Comparison of ENCODE assay signal across 24 cellular contexts in the genomic region with DNA sequence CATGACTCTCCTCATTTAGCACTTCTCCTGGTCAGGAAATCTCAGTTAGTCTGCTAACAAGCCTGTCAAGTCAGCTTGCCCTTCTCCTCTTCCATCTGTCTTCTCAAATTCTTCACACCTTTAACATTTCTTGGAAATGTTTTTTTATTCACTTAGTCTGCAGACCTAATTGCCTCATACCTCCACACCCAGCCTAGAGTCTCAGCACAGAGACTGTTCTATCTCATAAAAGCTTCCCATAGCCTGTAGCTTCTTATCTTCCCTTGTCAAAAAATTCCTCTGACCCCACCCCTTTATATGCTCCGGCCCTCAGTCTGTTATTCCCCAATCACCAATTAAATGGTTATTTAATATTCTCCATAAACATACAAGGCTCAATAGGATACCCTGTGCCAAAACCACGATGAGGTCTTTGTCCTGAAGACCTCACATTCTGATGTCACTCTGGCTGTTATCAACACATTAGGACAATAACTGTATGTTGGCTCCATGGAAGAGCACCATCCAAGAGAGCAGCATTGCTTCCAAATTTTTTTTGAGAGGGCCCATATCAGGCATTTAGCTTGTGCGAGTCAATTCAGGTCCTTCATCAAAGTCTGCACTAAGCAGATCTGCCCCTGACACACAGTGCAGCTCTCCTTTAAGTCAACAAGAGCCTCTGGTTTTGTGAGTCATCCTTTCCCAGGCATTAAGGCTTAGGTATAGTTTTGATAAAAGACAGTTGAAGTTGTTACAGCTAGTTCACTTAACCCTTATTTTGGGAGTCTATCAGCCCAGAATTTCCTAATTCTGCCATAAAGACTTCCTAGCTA.
DNase-seq lines count a peak whose midpoint lies in the region; ATAC-seq, FAIRE-seq and TF ChIP-seq lines count a peak whose summit lies in the region.
"Had no signal": no experiment of that assay in that cellular context is flagged by ENCODE, and none has a peak within 500 bp of the region (broad histone marks: within the 10 kb centered on the region; RNA-seq: fewer than 3 reads in every experiment).

No MANE protein-coding gene starts in this region.

- H3K36me3 ChIP-seq in PC-3 (ENCODE audit: low read depth, low read length) (no peaks in the 10 kb centered on the region), MG63 (no peaks in the 10 kb centered on the region)
- H3K36me3 ChIP-seq: pancreas, transverse colon had no signal

- intact Hi-C loops in PC-3 (cut with micrococcal nuclease), result no loop called here

- H3K9ac ChIP-seq in PC-3 (ENCODE audit: low read length), result no peak overlapping the region

- H3K4me1 Mint-ChIP-seq in activated naive CD8-positive, alpha-beta T cell treated with anti-CD3 and anti-CD28 coated beads for 36 hours, result no peaks in the 10 kb centered on the region
- H3K4me1 Mint-ChIP-seq: naive B cell had no signal

- no peaks in the 10 kb centered on the region for H3K9me3 Mint-ChIP-seq in activated naive CD8-positive, alpha-beta T cell treated with anti-CD3 and anti-CD28 coated beads for 36 hours
- H3K9me3 Mint-ChIP-seq: stimulated activated naive CD8-positive, alpha-beta T cell treated with anti-CD3 and anti-CD28 coated beads, Interleukin-15, Interleukin-2, amounts not matched to agents 100 ng/mL and 50 ng/mL, for 24 hours had no signal

- H4K20me1 ChIP-seq in PC-3 (ENCODE audit: low read length), result no peaks in the 10 kb centered on the region

- CTCF ChIA-PET in PC-3 (lab: Charles Lee), result no interaction called here

- H3K4me1 ChIP-seq in PC-3 (ENCODE audit: insufficient read depth, low read length), result no peaks in the 10 kb centered on the region
- H3K4me1 ChIP-seq: transverse colon had no signal

- H3K4me3 ChIP-seq in PC-3 (ENCODE audit: low read length) (no peak overlapping the region), epithelial cell of esophagus (ENCODE audit: low read length) (no peak overlapping the region), MG63 (no peak overlapping the region)
- H3K4me3 ChIP-seq: lung, pancreas, transverse colon had no signal

- peaks cover 18% of the 10 kb centered on the region for H3K27me3 ChIP-seq in PC-3 (ENCODE audit: low read length)
- H3K27me3 ChIP-seq in MG63, result no peaks in the 10 kb centered on the region
- H3K27me3 ChIP-seq: pancreas, transverse colon had no signal

- H3K27ac ChIP-seq in PC-3 (ENCODE audit: low read length), result no peak overlapping the region
- H3K27ac ChIP-seq: pancreas, transverse colon had no signal

- no peaks in the 10 kb centered on the region for H3K36me3 Mint-ChIP-seq in activated naive CD8-positive, alpha-beta T cell treated with anti-CD3 and anti-CD28 coated beads for 36 hours
- H3K36me3 Mint-ChIP-seq: activated naive CD4-positive, alpha-beta T cell treated with anti-CD3 and anti-CD28 coated beads, Interleukin-2, amount 50 U/mL, for 72 hours; naive B cell had no signal

- no peak overlapping the region for H3K27ac Mint-ChIP-seq in activated naive CD8-positive, alpha-beta T cell treated with anti-CD3 and anti-CD28 coated beads for 36 hours
- H3K27ac Mint-ChIP-seq: activated naive CD4-positive, alpha-beta T cell treated with anti-CD3 and anti-CD28 coated beads, Interleukin-2, amount 50 U/mL, for 72 hours; activated T-cell treated with anti-CD3 and anti-CD28 coated beads, Interleukin-2, amount 50 U/mL, for 72 hours; naive B cell; stimulated activated naive CD8-positive, alpha-beta T cell treated with anti-CD3 and anti-CD28 coated beads, Interleukin-15, Interleukin-2, amounts not matched to agents 100 ng/mL and 50 ng/mL, for 24 hours had no signal

- H3K9me3 ChIP-seq in PC-3 (ENCODE audit: low read length), result no peaks in the 10 kb centered on the region
- H3K9me3 ChIP-seq in MG63, result no peaks in the 10 kb centered on the region
- H3K9me3 ChIP-seq: pancreas, transverse colon had no signal

- no peaks in the 10 kb centered on the region for H3F3A ChIP-seq in PC-3 (ENCODE audit: low read length, unreplicated experiment)

- H3K79me2 ChIP-seq in PC-3 (ENCODE audit: low read length), result no peaks in the 10 kb centered on the region

- ATAC-seq in PC-3, result no peak
- ATAC-seq: activated naive CD4-positive, alpha-beta T cell treated with anti-CD3 and anti-CD28 coated beads, Interleukin-2, amount 50 U/mL, for 72 hours; activated T-cell treated with anti-CD3 and anti-CD28 coated beads, Interleukin-2, amount 50 U/mL, for 72 hours; HepG2; pancreas had no signal

- H3K27me3 Mint-ChIP-seq in activated naive CD8-positive, alpha-beta T cell treated with anti-CD3 and anti-CD28 coated beads for 36 hours, result no peaks in the 10 kb centered on the region
- H3K27me3 Mint-ChIP-seq: naive B cell; stimulated activated naive CD8-positive, alpha-beta T cell treated with anti-CD3 and anti-CD28 coated beads, Interleukin-15, Interleukin-2, amounts not matched to agents 100 ng/mL and 50 ng/mL, for 24 hours had no signal

- TF ChIP-seq POLR2A in erythroblast (IDR thresholded peaks at IDR 0.05; ENCODE audit: low read length), result no peak

- H3K4me3 Mint-ChIP-seq in activated naive CD8-positive, alpha-beta T cell treated with anti-CD3 and anti-CD28 coated beads for 36 hours, result no peak overlapping the region
- H3K4me3 Mint-ChIP-seq: activated T-cell treated with anti-CD3 and anti-CD28 coated beads, Interleukin-2, amount 50 U/mL, for 72 hours; naive B cell; stimulated activated naive CD8-positive, alpha-beta T cell treated with anti-CD3 and anti-CD28 coated beads, Interleukin-15, Interleukin-2, amounts not matched to agents 100 ng/mL and 50 ng/mL, for 24 hours had no signal

- TF ChIP-seq CTCF in PC-3 (conservative IDR thresholded peaks at IDR 0.05; ENCODE audit: low read depth, low read length), result no peak
- TF ChIP-seq CTCF in epithelial cell of esophagus (IDR thresholded peaks at IDR 0.05; ENCODE audit: insufficient read depth, low read depth, low read length, missing control alignments), result no peak

- no peaks in the 10 kb centered on the region for H3K9me2 ChIP-seq in PC-3 (replicated peaks; ENCODE audit: low read length)

- DNase-seq in EH (ENCODE audit: low read depth) (peak; percentile 2), PC-3 (peak; percentile 25), epithelial cell of esophagus (ENCODE audit: low read depth) (peak; percentile 75), non-pigmented ciliary epithelial cell (ENCODE audit: low read depth) (peak; percentile 61), frontal cortex (ENCODE audit: low spot score in 2 of 2) (no peak), erythroblast (lab: John Stamatoyannopoulos, UW) (no peak), MG63 (no peak)
- no peak for DNase-seq in activated naive CD8-positive, alpha-beta T cell treated with anti-CD3 and anti-CD28 coated beads for 36 hours
- DNase-seq: activated CD4-positive, CD25-positive, alpha-beta regulatory T cell; activated T-cell treated with anti-CD3 and anti-CD28 coated beads, Interleukin-2, amount 50 U/mL, for 72 hours; AML-193; caudate nucleus; naive B cell; NCI-H187 treated with DMSO at 0.1 percent for 48 hours; NCI-H2227 treated with DMSO at 0.1 percent for 48 hours; pancreas; transverse colon had no signal

- POLR2A ChIA-PET in PC-3 (lab: Charles Lee; ENCODE audit: unreplicated experiment), result no interaction called here

- no TSS peak for BruUV-seq in PC-3 (replicated peaks; lab: Mats Ljungman, UMichigan)

- H2AFZ ChIP-seq in PC-3 (ENCODE audit: low read length), result no peak overlapping the region

- no peak for FAIRE-seq in frontal cortex (lab: Jason Lieb, UNC)
- FAIRE-seq: GM19239, H1, HepG2, islet of Langerhans, pancreas had no signal

- H3K4me2 ChIP-seq in PC-3 (ENCODE audit: low read length), result no peak overlapping the region

Comparison
In these comparisons a context has a peak if more than half of its experiments do, and no peak if none do; other contexts are left out.
1. DNase-seq: peak in EH (single experiment), PC-3 (single experiment), epithelial cell of esophagus (single experiment) and non-pigmented ciliary epithelial cell (single experiment); none in frontal cortex (0 of 2), erythroblast (0 of 2), activated naive CD8-positive, alpha-beta T cell treated with anti-CD3 and anti-CD28 coated beads for 36 hours (single experiment) and MG63 (single experiment).